25 cellular contexts compared by ENCODE assay signal in the genomic region with DNA sequence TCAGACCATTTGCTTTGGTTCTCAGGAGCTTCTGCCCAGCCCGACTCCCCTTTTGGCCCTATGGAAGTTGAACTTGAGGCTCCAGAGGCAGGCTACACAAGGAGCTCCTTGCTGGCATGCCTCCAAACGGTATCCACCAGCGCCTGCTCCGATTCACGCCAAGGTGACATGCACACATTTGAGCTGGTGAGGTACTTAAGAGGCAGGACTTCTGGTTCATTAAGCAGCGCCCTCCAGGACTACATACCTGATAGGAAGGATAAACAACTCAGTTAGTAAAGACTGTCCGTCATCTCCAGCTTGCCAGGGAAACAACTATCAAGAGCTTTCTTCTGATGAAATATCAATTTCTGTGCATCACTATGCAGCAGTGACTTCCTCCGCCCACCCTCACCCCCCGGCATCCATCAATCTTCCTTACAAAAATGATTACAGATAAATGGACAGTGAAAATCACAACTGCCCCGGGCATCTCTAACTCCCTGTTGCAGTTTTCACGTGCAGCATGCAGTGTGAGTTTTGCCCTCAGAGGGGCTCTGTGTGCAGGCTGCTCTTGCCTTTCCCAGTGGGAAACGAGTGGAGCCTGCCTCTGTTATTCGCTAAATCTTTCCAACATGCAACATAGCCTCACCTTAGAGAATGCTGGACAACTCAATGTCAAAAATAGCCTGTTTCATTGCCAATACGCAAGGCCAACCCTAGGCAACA.
A peak's percentile ranks its signal among the peaks of the same experiment; 100 is the strongest.
DNase-seq lines count a peak whose midpoint lies in the region; ATAC-seq and TF ChIP-seq lines count a peak whose summit lies in the region.
"Had no signal": no experiment of that assay in that cellular context is flagged by ENCODE, and none has a peak within 500 bp of the region (broad histone marks: within the 10 kb centered on the region; RNA-seq: fewer than 3 reads in every experiment).

No MANE protein-coding gene starts in this region.

- intact Hi-C loops in body of pancreas (cut with DNase I), result no loop called here
- intact Hi-C loops in prostate gland (cut with DNase I), result loop anchor here (5.0 to 10.0 kb wide), 2 partner anchors 94 to 201 kb away; no protein-coding TSS in a partner anchor

- peaks cover 6% of the 10 kb centered on the region for H3K9me3 ChIP-seq in DND-41 (ENCODE audit: insufficient read depth, low read length, severe bottlenecking)
- no peaks in the 10 kb centered on the region for H3K9me3 ChIP-seq in body of pancreas
- H3K9me3 ChIP-seq in right atrium auricular region, result peaks cover 0 to 9% of the 10 kb centered on the region in 2 donors
- H3K9me3 ChIP-seq in prostate gland, result no peaks in the 10 kb centered on the region
- H3K9me3 ChIP-seq: testis had no signal

- TF ChIP-seq POLR2A in body of pancreas (IDR thresholded peaks at IDR 0.05), result no peak
- TF ChIP-seq POLR2A in prostate gland (IDR thresholded peaks at IDR 0.05), result no peak

- TF ChIP-seq CTCF in DND-41 (IDR thresholded peaks at IDR 0.05; ENCODE audit: borderline replicate concordance, extremely low read depth, low read length, poor library complexity, severe bottlenecking), result peak; percentile 13
- no peak for TF ChIP-seq CTCF in body of pancreas (IDR thresholded peaks at IDR 0.05)
- TF ChIP-seq CTCF in right atrium auricular region (IDR thresholded peaks at IDR 0.05), result no peak
- no peak for TF ChIP-seq CTCF in prostate gland (IDR thresholded peaks at IDR 0.05)

- H3K36me3 ChIP-seq in DND-41 (ENCODE audit: insufficient read depth, low read length), result no peaks in the 10 kb centered on the region
- H3K36me3 ChIP-seq in body of pancreas (replicated peaks in 1 of 2; ENCODE audit: insufficient read depth in 1 of 2, low read depth in 2 of 2), result no peaks in the 10 kb centered on the region
- no peaks in the 10 kb centered on the region for H3K36me3 ChIP-seq in mesendoderm (ENCODE audit: control insufficient read depth, insufficient read depth, low read length)
- H3K36me3 ChIP-seq in right atrium auricular region, result no peaks in the 10 kb centered on the region
- H3K36me3 ChIP-seq in prostate gland, result no peaks in the 10 kb centered on the region
- H3K36me3 ChIP-seq: heart right ventricle had no signal

- H3K27me3 ChIP-seq in DND-41 (ENCODE audit: insufficient read depth, low read length, poor library complexity) (no peaks in the 10 kb centered on the region), body of pancreas (no peaks in the 10 kb centered on the region), mesendoderm (ENCODE audit: insufficient read depth, low read length, poor library complexity) (no peaks in the 10 kb centered on the region), right atrium auricular region (no peaks in the 10 kb centered on the region), prostate gland (replicated peaks; ENCODE audit: insufficient read depth) (no peaks in the 10 kb centered on the region)
- H3K27me3 ChIP-seq: heart right ventricle, testis had no signal

- DNase-seq in DND-41, result no peak
- peak; percentile 35 for DNase-seq in M059J (ENCODE audit: low read depth)
- peak in 3 of 4 donors; percentile 21 to 36 (median 22) for DNase-seq in body of pancreas
- peak; percentile 17 for DNase-seq in mesendoderm
- DNase-seq in cerebellar nuclear complex (lab: John Stamatoyannopoulos, UW), result no peak
- DNase-seq in mucosa of gallbladder (ENCODE audit: low spot score), result no peak
- no peak for DNase-seq in right atrium auricular region (ENCODE audit: low spot score)
- no peak for DNase-seq in prostate gland (ENCODE audit: low spot score)
- DNase-seq: activated CD4-positive, alpha-beta memory T cell treated with anti-CD3 and anti-CD28 coated beads, Interleukin-2, amount 10 ng/mL, durations not matched to agents 7 days and 5 days; activated naive CD4-positive, alpha-beta T cell treated with Interleukin-2 at 50 U/mL for 16 hours; activated T-cell treated with anti-CD3 and anti-CD28 coated beads, Interleukin-2, amount 50 U/mL, for 24 hours; CD4-positive, alpha-beta T cell; DMS153; heart right ventricle; immature natural killer cell; left ventricle myocardium superior; NCI-H1105; NCI-H524 treated with DMSO at 0.1 percent for 48 hours; OCI-M1; Right ventricle myocardium superior; stimulated activated CD4-positive, alpha-beta T cell treated with anti-CD3 and anti-CD28 coated beads, Interleukin-2, amount 100 ng/mL, for 24 hours; stimulated activated naive B cell treated with anti-CD40 and anti-IgM and Interleukin-4, amounts not matched to agents 10 μg/mL and 1 μg/mL and 100 μg/mL, for 72 hours; testis had no signal

- ATAC-seq in DND-41 (ENCODE audit: insufficient read depth, low read depth) (no peak), body of pancreas (no peak)
- ATAC-seq: heart right ventricle; left ventricle myocardium superior; stimulated activated naive B cell treated with anti-CD40 and anti-IgM and Interleukin-4, amounts not matched to agents 10 μg/mL and 1 μg/mL and 100 μg/mL, for 72 hours had no signal

- no peak overlapping the region for H2AFZ ChIP-seq in DND-41 (ENCODE audit: low read depth, low read length)
- H2AFZ ChIP-seq: parathyroid adenoma had no signal

- no peak overlapping the region for H3K4me3 ChIP-seq in DND-41 (ENCODE audit: low read depth in 1 of 2, low read length in 2 of 2)
- H3K4me3 ChIP-seq in body of pancreas, result no peak overlapping the region
- no peak overlapping the region for H3K4me3 ChIP-seq in mesendoderm (ENCODE audit: low read length)
- H3K4me3 ChIP-seq in right atrium auricular region, result no peak overlapping the region
- H3K4me3 ChIP-seq in prostate gland, result no peak overlapping the region
- H3K4me3 ChIP-seq: heart right ventricle, skin epidermis, testis had no signal

- H2BK5ac ChIP-seq in mesendoderm (ENCODE audit: low read length), result no peak overlapping the region

- H2BK120ac ChIP-seq in mesendoderm (ENCODE audit: low read depth, low read length), result no peak overlapping the region

- H3K79me2 ChIP-seq in DND-41 (ENCODE audit: insufficient read depth, low read length) (no peaks in the 10 kb centered on the region), mesendoderm (ENCODE audit: control insufficient read depth, insufficient read depth, low read length) (no peaks in the 10 kb centered on the region)
- H3K79me2 ChIP-seq: parathyroid adenoma had no signal

- H3K23ac ChIP-seq in mesendoderm (ENCODE audit: low read length), result no peak overlapping the region

- H4K8ac ChIP-seq in mesendoderm (ENCODE audit: low read depth, low read length), result no peak overlapping the region

- no peak overlapping the region for H3K4me2 ChIP-seq in DND-41 (ENCODE audit: insufficient read depth, low read length)
- H3K4me2 ChIP-seq in mesendoderm (ENCODE audit: low read length), result no peak overlapping the region

- H3K27ac ChIP-seq in DND-41 (ENCODE audit: low read length) (peak overlapping the region; percentile 25; the same call in 1 of the 2 replicates), body of pancreas (no peak overlapping the region), mesendoderm (ENCODE audit: low read depth, low read length) (no peak overlapping the region), right atrium auricular region (no peak overlapping the region), prostate gland (no peak overlapping the region)
- H3K27ac ChIP-seq: heart right ventricle, parathyroid adenoma, skin epidermis, testis had no signal

- H3K9ac ChIP-seq in DND-41 (ENCODE audit: low read depth, low read length) (no peak overlapping the region), mesendoderm (ENCODE audit: low read length) (no peak overlapping the region)
- H3K9ac ChIP-seq: parathyroid adenoma had no signal

- no peak overlapping the region for H3K4ac ChIP-seq in mesendoderm (ENCODE audit: low read depth, low read length)

- no peak overlapping the region for H3K56ac ChIP-seq in mesendoderm (ENCODE audit: low read length)

- H4K5ac ChIP-seq in mesendoderm (ENCODE audit: low read length), result no peak overlapping the region

- no peak overlapping the region for H2AK5ac ChIP-seq in mesendoderm (ENCODE audit: low read length)

- 49 to 55% methylated on average over 14 of the region's 14 CpGs for WGBS in body of pancreas, 2 donors
- WGBS in mesendoderm (ENCODE audit: extremely low coverage, insufficient coverage, low lambda C conversion rate), result no CpG with 5 or more reads among the region's 14 CpGs
- 73% methylated on average over 14 of the region's 14 CpGs for WGBS in prostate gland

- H4K20me1 ChIP-seq in DND-41 (ENCODE audit: insufficient read depth, low read length), result no peaks in the 10 kb centered on the region

- H3K79me1 ChIP-seq in mesendoderm (ENCODE audit: low read length), result no peaks in the 10 kb centered on the region

- no peak overlapping the region for H2BK15ac ChIP-seq in mesendoderm (replicated peaks; ENCODE audit: low read depth)

- H3K18ac ChIP-seq in mesendoderm (ENCODE audit: low read length), result no peak overlapping the region

- peaks cover 13% of the 10 kb centered on the region for H3K4me1 ChIP-seq in DND-41 (ENCODE audit: insufficient read depth, low read length)
- H3K4me1 ChIP-seq in body of pancreas, result no peaks in the 10 kb centered on the region
- no peaks in the 10 kb centered on the region for H3K4me1 ChIP-seq in mesendoderm (ENCODE audit: control insufficient read depth, low read depth, low read length)
- no peaks in the 10 kb centered on the region for H3K4me1 ChIP-seq in right atrium auricular region
- H3K4me1 ChIP-seq in prostate gland (replicated peaks), result no peaks in the 10 kb centered on the region
- H3K4me1 ChIP-seq: heart right ventricle, parathyroid adenoma, testis had no signal

Comparison
In these comparisons a context has a peak if more than half of its experiments do, and no peak if none do; other contexts are left out.
1. DNase-seq: peak in M059J (single experiment), body of pancreas (3 of 4) and mesendoderm (single experiment); none in DND-41 (single experiment), cerebellar nuclear complex (0 of 2), mucosa of gallbladder (single experiment), right atrium auricular region (single experiment) and prostate gland (single experiment).